In the genomic region with DNA sequence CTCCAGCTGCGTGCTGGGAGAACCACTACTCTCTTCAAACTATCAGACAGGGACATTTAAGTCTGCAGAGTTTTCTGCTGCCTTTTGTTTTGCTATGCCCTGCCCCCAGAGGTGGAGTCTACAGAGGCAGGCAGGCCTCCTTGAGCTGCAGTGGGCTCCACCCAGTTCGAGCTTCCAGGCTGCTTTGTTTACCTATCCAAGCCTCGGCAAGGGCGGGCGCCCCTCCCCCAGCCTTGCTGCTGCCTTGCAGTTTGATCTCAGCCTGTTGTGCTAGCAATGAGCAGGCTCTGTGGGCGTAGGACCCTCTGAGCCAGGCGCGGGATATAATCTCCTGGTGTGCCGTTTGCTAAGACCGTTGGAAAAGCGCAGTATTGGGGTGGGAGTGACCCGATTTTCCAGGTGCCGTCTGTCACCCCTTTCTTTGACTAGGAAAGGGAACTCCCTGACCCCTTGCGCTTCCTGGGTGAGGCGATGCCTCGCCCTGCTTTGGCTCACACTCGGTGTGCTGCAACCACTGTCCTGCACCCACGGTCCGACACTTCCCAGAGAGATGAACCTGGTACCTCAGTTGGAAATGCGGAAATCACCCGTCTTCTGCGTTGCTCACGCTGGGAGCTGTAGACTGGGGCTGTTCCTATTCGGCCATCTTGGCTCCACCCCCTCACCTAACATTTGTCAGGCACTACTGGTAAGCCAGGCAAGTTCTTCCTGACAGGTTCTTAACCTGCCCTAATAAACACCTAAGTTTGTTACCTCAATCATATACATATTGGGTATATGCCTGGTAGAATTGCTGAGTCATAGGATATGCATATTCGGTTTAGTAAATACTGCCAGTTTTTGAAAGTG, we compare ENCODE assay signal across 8 cellular contexts. TPM values are rescaled to one million over a fixed set of nuclear protein-coding genes. Genes with fewer than 3 reads are reported as not detected.
A peak's percentile ranks its signal among the peaks of the same experiment; 100 is the strongest.
DNase-seq lines count a peak whose midpoint lies in the region; ATAC-seq and TF ChIP-seq lines count a peak whose summit lies in the region.
"Not testable (repeated sequence)": the region's sequence is repeated elsewhere in the genome, so short reads cannot be mapped to it uniquely, and the experiment has no call there.

No MANE protein-coding gene starts in this region.

- H3K4me2 ChIP-seq in IMR-90 (ENCODE audit: low read depth, low read length); PC-9; osteoblast (ENCODE audit: insufficient read depth, low read length): not testable (repeated sequence)

- H3K27me3 ChIP-seq in Caco-2 (replicated peaks; ENCODE audit: control insufficient read depth, insufficient read depth, low read length); IMR-90 (ENCODE audit: control insufficient read depth, insufficient read depth, low read length); PC-9 (ENCODE audit: insufficient read depth, low read depth); colonic mucosa; osteoblast (ENCODE audit: insufficient read depth, low read length): not testable (repeated sequence)

- not testable (repeated sequence) for H2BK15ac ChIP-seq in IMR-90 (ENCODE audit: low read depth, low read length)

- not testable (repeated sequence) for H3K9me1 ChIP-seq in IMR-90 (ENCODE audit: insufficient read depth, low read length)

- H4K20me1 ChIP-seq in IMR-90 (ENCODE audit: insufficient read depth, low read length); PC-9 (ENCODE audit: insufficient read depth); osteoblast (ENCODE audit: insufficient read depth, low read length): not testable (repeated sequence)

- TF ChIP-seq CTCF in 22Rv1 (IDR thresholded peaks at IDR 0.05); Caco-2 (IDR thresholded peaks at IDR 0.05; ENCODE audit: insufficient read depth in 1 of 2, low read depth in 1 of 2, low read length in 1 of 2, severe bottlenecking in 1 of 2, unreplicated experiment in 1 of 2); IMR-90 (conservative IDR thresholded peaks at IDR 0.05; ENCODE audit: low read depth, low read length); PC-9 (conservative IDR thresholded peaks at IDR 0.05); colonic mucosa (IDR thresholded peaks at IDR 0.05); osteoblast (IDR thresholded peaks at IDR 0.05; ENCODE audit: extremely low read depth, low read depth, low read length): not testable (repeated sequence)

- TF ChIP-seq POLR2A in IMR-90 (IDR thresholded peaks at IDR 0.05; ENCODE audit: low read depth, low read length) = not testable (repeated sequence)

- H3K18ac ChIP-seq in IMR-90 (ENCODE audit: low read depth, low read length) = not testable (repeated sequence)

- in situ Hi-C loops in IMR-90 (cut with MboI; ENCODE audit: low sequenced_read_pairs) = not testable (repeated sequence)

- not testable (repeated sequence) for H3F3A ChIP-seq in PC-9 (ENCODE audit: insufficient read depth, low read depth)

- dilution Hi-C loops in IMR-90 (cut with HindIII; ENCODE audit: low sequenced_read_pairs, unreplicated experiment) = not testable (repeated sequence)

- 0 out of 2 replicates have a peak overlapping the region, but pooled peaks have one; percentile 1 for H3K56ac ChIP-seq in IMR-90 (ENCODE audit: extremely low read depth, insufficient read depth, low read length)

- H3K14ac ChIP-seq in IMR-90 (replicated peaks; ENCODE audit: low read depth, low read length) = not testable (repeated sequence)

- H3K9ac ChIP-seq in IMR-90 (ENCODE audit: low read depth, low read length); colonic mucosa (ENCODE audit: low read depth in 2 of 2, low read length in 2 of 2): not testable (repeated sequence)

- H3K9me3 Mint-ChIP-seq in Caco-2 (ENCODE audit: unreplicated experiment); activated CD4-positive, alpha-beta T cell treated with anti-CD3 and anti-CD28 coated beads for 36 hours (ENCODE audit: low read depth): not testable (repeated sequence)

- H3K4me3 ChIP-seq in Caco-2 (ENCODE audit: low read depth, low read length); IMR-90 (ENCODE audit: insufficient read depth, low read depth, low read length); PC-9; colonic mucosa; osteoblast (ENCODE audit: insufficient read depth, low read length): not testable (repeated sequence)

- peaks cover 13 to 15% of the 10 kb centered on the region in 2 experiments; a peak in 3 of 4 replicates for H3K79me1 ChIP-seq in IMR-90 (ENCODE audit: low read depth in 1 of 2, low read length in 2 of 2)

- not testable (repeated sequence) for H3K27ac Mint-ChIP-seq in Caco-2 (ENCODE audit: unreplicated experiment)
- peak overlapping the region; percentile 38 for H3K27ac Mint-ChIP-seq in activated CD4-positive, alpha-beta T cell treated with anti-CD3 and anti-CD28 coated beads for 36 hours

- peaks cover 15% of the 10 kb centered on the region for H3K4me1 ChIP-seq in Caco-2
- H3K4me1 ChIP-seq in IMR-90 (ENCODE audit: control insufficient read depth, insufficient read depth, low read length); colonic mucosa; osteoblast (ENCODE audit: insufficient read depth, low read length): not testable (repeated sequence)
- H3K4me1 ChIP-seq in PC-9 (replicated peaks; ENCODE audit: insufficient read depth) = peaks cover 14% of the 10 kb centered on the region

- not testable (repeated sequence) for H3K4me3 Mint-ChIP-seq in Caco-2 (ENCODE audit: unreplicated experiment); activated CD4-positive, alpha-beta T cell treated with anti-CD3 and anti-CD28 coated beads for 36 hours

- peaks cover 58% of the 10 kb centered on the region for H3K36me3 Mint-ChIP-seq in Caco-2 (ENCODE audit: insufficient read depth, unreplicated experiment)
- peaks cover 62% of the 10 kb centered on the region for H3K36me3 Mint-ChIP-seq in activated CD4-positive, alpha-beta T cell treated with anti-CD3 and anti-CD28 coated beads for 36 hours (ENCODE audit: low read depth)

- H2AK9ac ChIP-seq in IMR-90 (replicated peaks; ENCODE audit: low read depth, low read length, poor library complexity) = not testable (repeated sequence)

- H2BK5ac ChIP-seq in IMR-90 (ENCODE audit: low read depth, low read length, poor library complexity, severe bottlenecking) = not testable (repeated sequence)

- BruUV-seq in Caco-2 (replicated peaks; lab: Mats Ljungman, UMichigan); IMR-90 (replicated peaks; lab: Mats Ljungman, UMichigan); PC-9 (replicated peaks; lab: Mats Ljungman, UMichigan): not testable (repeated sequence)

- not testable (repeated sequence) for ATAC-seq in IMR-90 (ENCODE audit: low read depth); activated CD4-positive, alpha-beta T cell treated with anti-CD3 and anti-CD28 coated beads for 36 hours

- peaks cover 62% of the 10 kb centered on the region for H3K79me2 ChIP-seq in PC-9 (ENCODE audit: low read depth)
- H3K79me2 ChIP-seq in osteoblast (ENCODE audit: insufficient read depth, low read length) = peaks cover 59% of the 10 kb centered on the region

- not testable (repeated sequence) for H2BK20ac ChIP-seq in IMR-90 (ENCODE audit: low read depth, low read length)

- not testable (repeated sequence) for H3K27me3 Mint-ChIP-seq in Caco-2 (ENCODE audit: insufficient read depth, unreplicated experiment); activated CD4-positive, alpha-beta T cell treated with anti-CD3 and anti-CD28 coated beads for 36 hours

- not testable (repeated sequence) for H4K5ac ChIP-seq in IMR-90 (ENCODE audit: low read depth, low read length)

- 0 out of 4 replicates have a peak overlapping the region, but pooled peaks of 1 of the 2 experiments have one; percentile 16 for H4K8ac ChIP-seq in IMR-90 (ENCODE audit: low read depth in 2 of 2, low read length in 2 of 2)

- not testable (repeated sequence) for TF ChIP-seq RAD21 in IMR-90 (IDR thresholded peaks at IDR 0.05; ENCODE audit: low read length)

- 96% methylated on average over 11 of the region's 25 CpGs; no CpG with 5 or more reads in 1 of the 2 experiments for WGBS in IMR-90 (ENCODE audit: extremely low coverage in 2 of 2, insufficient read length in 1 of 2), 2 experiments

- not testable (repeated sequence) for H3K23ac ChIP-seq in IMR-90 (ENCODE audit: low read depth, low read length)

- H2AFZ ChIP-seq in IMR-90 (replicated peaks; ENCODE audit: low read length, poor library complexity); PC-9; osteoblast (ENCODE audit: low read length): not testable (repeated sequence)

- intact Hi-C loops in Caco-2 (cut with micrococcal nuclease; ENCODE audit: unreplicated experiment) = loop anchor here (2.0 kb wide), 1 partner anchor 13 kb away; the partner anchor contains the start of genes CENPO and PTRHD1
- intact Hi-C loops in IMR-90 (cut with micrococcal nuclease); PC-9 (cut with micrococcal nuclease; ENCODE audit: unreplicated experiment); activated CD4-positive, alpha-beta T cell treated with anti-CD3 and anti-CD28 coated beads for 36 hours (cut with DNase I, micrococcal nuclease); colonic mucosa (cut with DNase I): not testable (repeated sequence)

- H3K4me1 Mint-ChIP-seq in Caco-2 (ENCODE audit: low read depth, unreplicated experiment) = peaks cover 11% of the 10 kb centered on the region
- peaks cover 22% of the 10 kb centered on the region for H3K4me1 Mint-ChIP-seq in activated CD4-positive, alpha-beta T cell treated with anti-CD3 and anti-CD28 coated beads for 36 hours

- POLR2A ChIA-PET in Caco-2 (lab: Charles Lee) = interaction anchor here (0.6 to 0.7 kb wide), 3 partner anchors 13 to 442 kb away, joined by 3 read pairs; no protein-coding TSS in a partner anchor
- POLR2A ChIA-PET in IMR-90 (lab: Charles Lee; ENCODE audit: unreplicated experiment); PC-9 (lab: Charles Lee; ENCODE audit: unreplicated experiment); activated CD4-positive, alpha-beta T cell treated with anti-CD3 and anti-CD28 coated beads for 36 hours (lab: Charles Lee): not testable (repeated sequence)

- not testable (repeated sequence) for H3K36me3 ChIP-seq in Caco-2 (ENCODE audit: control insufficient read depth, insufficient read depth, low read length); IMR-90 (ENCODE audit: control insufficient read depth, insufficient read depth, low read length); PC-9 (ENCODE audit: low read depth); colonic mucosa; osteoblast (ENCODE audit: insufficient read depth, low read length)

- H3K4ac ChIP-seq in IMR-90 (ENCODE audit: low read depth, low read length) = not testable (repeated sequence)

- not testable (repeated sequence) for H3K9me2 ChIP-seq in PC-9 (ENCODE audit: insufficient read depth)

- DNase-seq in Caco-2 (peak; percentile 69 to 75), colonic mucosa (peak; percentile 50), islet precursor cell (peak; percentile 27)
- DNase-seq in IMR-90; PC-9; activated CD4-positive, alpha-beta T cell treated with anti-CD3 and anti-CD28 coated beads for 36 hours; osteoblast (ENCODE audit: insufficient read length, low spot score, missing footprints): not testable (repeated sequence)

- not testable (repeated sequence) for H2BK120ac ChIP-seq in IMR-90 (ENCODE audit: low read depth, low read length)

- H2AK5ac ChIP-seq in IMR-90 (ENCODE audit: low read depth, low read length) = not testable (repeated sequence)

- H3K27ac ChIP-seq in 22Rv1 (peak overlapping the region; percentile 56), PC-9 (peak overlapping the region; percentile 56), osteoblast (ENCODE audit: low read depth, low read length) (peak overlapping the region; percentile 31)
- not testable (repeated sequence) for H3K27ac ChIP-seq in IMR-90 (ENCODE audit: insufficient read depth, low read length); colonic mucosa

- not testable (repeated sequence) for H4K91ac ChIP-seq in IMR-90 (ENCODE audit: insufficient read depth, low read depth, low read length)

- CTCF ChIA-PET in Caco-2 (lab: Charles Lee) = interaction anchor here (0.5 to 1.0 kb wide), 2 partner anchors 13 to 555 kb away, joined by 4 to 6 read pairs; partner anchors contain the start of genes CENPO and PTRHD1
- CTCF ChIA-PET in IMR-90 (lab: Yijun Ruan, JAX); PC-9 (lab: Charles Lee); activated CD4-positive, alpha-beta T cell treated with anti-CD3 and anti-CD28 coated beads for 36 hours (lab: Charles Lee): not testable (repeated sequence)

- H3K9me3 ChIP-seq in Caco-2; IMR-90 (ENCODE audit: control insufficient read depth, insufficient read depth, low read length); PC-9 (ENCODE audit: insufficient read depth, low read depth); colonic mucosa; osteoblast (ENCODE audit: low read depth, low read length): not testable (repeated sequence)

RNA-seq across cellular contexts. Expression of gene CENPO, which starts 12.8 kb away (rescaled TPM):
- total RNA-seq in Caco-2 (2022) = 54.8 and 58.3 TPM in 2 replicates
- total RNA-seq in IMR-90 (2012; rRNA removed) = 24.2 and 27.2 TPM in 2 replicates
- polyA plus RNA-seq in IMR-90 (2012; rRNA removed) = 20.1 and 21.7 TPM in 2 replicates
- polyA plus RNA-seq in IMR-90 (2012; cell fraction: cytosol; rRNA removed) = 8.6 and 12.2 TPM in 2 replicates
- polyA plus RNA-seq in IMR-90 (2012; cell fraction: nucleus; rRNA removed; ENCODE audit: low replicate concordance) = 21.5 and 31.5 TPM in 2 replicates
- 21.3 and 33.0 TPM in 2 replicates for total RNA-seq in PC-9 (2021)
- 10 to 100 TPM; 42.4 to 42.7 TPM for total RNA-seq in activated CD4-positive, alpha-beta T cell treated with anti-CD3 and anti-CD28 coated beads for 36 hours
- 10 to 100 TPM in 1 of 2 donors, 1 to 10 TPM in 1; 6.8 to 26.8 TPM for total RNA-seq in colonic mucosa
- total RNA-seq in osteoblast = 8.0 and 9.1 TPM in 2 replicates

RNA-seq across cellular contexts. Expression of gene PTRHD1, which starts 12.8 kb away (rescaled TPM):
- total RNA-seq in Caco-2 (2022) (49.4 and 52.8 TPM in 2 replicates), IMR-90 (2012; rRNA removed) (11.7 and 17.2 TPM in 2 replicates), PC-9 (2021) (23.6 and 28.7 TPM in 2 replicates), colonic mucosa (10 to 100 TPM; 38.2 to 47.6 TPM), osteoblast (21.5 and 25.0 TPM in 2 replicates)
- 30.9 and 40.2 TPM in 2 replicates for polyA plus RNA-seq in IMR-90 (2012; rRNA removed)
- 36.0 and 59.4 TPM in 2 replicates for polyA plus RNA-seq in IMR-90 (2012; cell fraction: cytosol; rRNA removed)
- polyA plus RNA-seq in IMR-90 (2012; cell fraction: nucleus; rRNA removed; ENCODE audit: low replicate concordance) = 10.1 and 10.7 TPM in 2 replicates
- 10 to 100 TPM; 22.3 to 26.5 TPM for total RNA-seq in activated CD4-positive, alpha-beta T cell treated with anti-CD3 and anti-CD28 coated beads for 36 hours
